22 cellular contexts compared by ENCODE assay signal in the genomic region with DNA sequence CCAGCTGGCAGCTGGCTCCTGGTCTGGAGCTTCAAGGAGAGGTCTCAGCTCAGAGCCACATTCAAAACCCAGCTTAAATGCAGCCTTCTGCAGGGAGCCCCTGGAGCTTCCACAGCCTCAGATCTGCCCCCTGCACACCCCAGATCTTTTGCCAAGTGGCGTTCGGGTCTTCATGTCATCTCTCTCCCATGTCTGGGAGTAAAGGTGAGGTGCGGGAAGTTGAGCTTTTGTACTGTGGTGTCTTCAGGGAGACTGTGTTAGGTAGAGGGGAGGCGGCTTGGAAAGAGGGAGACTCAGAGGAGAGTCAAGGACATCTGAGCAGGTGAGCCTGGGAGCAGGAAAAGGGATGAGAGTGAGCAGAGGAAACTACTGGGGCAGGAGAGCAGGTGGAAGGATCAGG.
"Had no signal": no experiment of that assay in that cellular context is flagged by ENCODE, and none has a peak within 500 bp of the region (broad histone marks: within the 10 kb centered on the region; RNA-seq: fewer than 3 reads in every experiment).

No MANE protein-coding gene starts in this region.

- DNase-seq: islet precursor cell; left ventricle myocardium inferior; naive B cell; natural killer cell; occipital lobe; ovary; right cardiac atrium; small intestine; spleen; stimulated activated CD4-positive, alpha-beta T cell treated with anti-CD3 and anti-CD28 coated beads, Interleukin-4, amount 100 ng/mL, for 24 hours; stimulated activated naive CD4-positive, alpha-beta T cell; substantia nigra; upper lobe of left lung had no signal

- H3K4me3 ChIP-seq: hepatocyte, left ventricle myocardium inferior, lung, ovary, spleen, tibial nerve, upper lobe of left lung, vagina had no signal

- H3K4me2 ChIP-seq: hepatocyte had no signal

- H3K9me3 ChIP-seq: left ventricle myocardium inferior, neutrophil, ovary, spleen, tibial nerve, upper lobe of left lung, vagina had no signal

- H3K36me3 ChIP-seq: ovary, upper lobe of left lung, vagina had no signal

- H3K27ac Mint-ChIP-seq: mesothelial cell of epicardium; natural killer cell; progenitor cell of endocrine pancreas; stimulated activated effector memory CD8-positive, alpha-beta T cell treated with anti-CD3 and anti-CD28 coated beads, Interleukin-12 subunit alpha, Interleukin-12 subunit beta, amount 100 ng/mL, for 72 hours; stimulated activated naive CD8-positive, alpha-beta T cell treated with anti-CD3 and anti-CD28 coated beads, Interleukin-15, Interleukin-2, amounts not matched to agents 100 ng/mL and 50 ng/mL, for 24 hours had no signal

- H3K27ac ChIP-seq: hepatocyte, left ventricle myocardium inferior, neutrophil, ovary, spleen, tibial nerve, upper lobe of left lung had no signal

- H3K9me3 Mint-ChIP-seq: mesothelial cell of epicardium; naive B cell; natural killer cell; stimulated activated effector memory CD8-positive, alpha-beta T cell treated with anti-CD3 and anti-CD28 coated beads, Interleukin-12 subunit alpha, Interleukin-12 subunit beta, amount 100 ng/mL, for 72 hours; stimulated activated naive CD8-positive, alpha-beta T cell treated with anti-CD3 and anti-CD28 coated beads, Interleukin-15, Interleukin-2, amounts not matched to agents 100 ng/mL and 50 ng/mL, for 24 hours had no signal

- H2AFZ ChIP-seq: hepatocyte had no signal

- H3K4me3 Mint-ChIP-seq: mesothelial cell of epicardium; natural killer cell; stimulated activated effector memory CD8-positive, alpha-beta T cell treated with anti-CD3 and anti-CD28 coated beads, Interleukin-12 subunit alpha, Interleukin-12 subunit beta, amount 100 ng/mL, for 72 hours; stimulated activated naive CD8-positive, alpha-beta T cell treated with anti-CD3 and anti-CD28 coated beads, Interleukin-15, Interleukin-2, amounts not matched to agents 100 ng/mL and 50 ng/mL, for 24 hours had no signal

- H3K36me3 Mint-ChIP-seq: mesothelial cell of epicardium; naive B cell; natural killer cell; stimulated activated effector memory CD8-positive, alpha-beta T cell treated with anti-CD3 and anti-CD28 coated beads, Interleukin-12 subunit alpha, Interleukin-12 subunit beta, amount 100 ng/mL, for 72 hours had no signal

- H3K27me3 ChIP-seq: hepatocyte, ovary, tibial nerve, upper lobe of left lung, vagina had no signal
